ENCODE assay signal across 9 cellular contexts in genomic region chr12:93678779-93679178, GRCh38. TPM values are rescaled to one million over a fixed set of nuclear protein-coding genes. Genes with fewer than 3 reads are reported as not detected.
DNase-seq lines count a peak whose midpoint lies in the region; ATAC-seq, FAIRE-seq and TF ChIP-seq lines count a peak whose summit lies in the region.
"Had no signal": no experiment of that assay in that cellular context is flagged by ENCODE, and none has a peak within 500 bp of the region (broad histone marks: within the 10 kb centered on the region; RNA-seq: fewer than 3 reads in every experiment).

No MANE protein-coding gene starts in this region.

- H3K4me3 Mint-ChIP-seq in activated CD4-positive, alpha-beta memory T cell treated with anti-CD3 and anti-CD28 coated beads for 36 hours, result peak overlapping the region; percentile 93
- H3K4me3 Mint-ChIP-seq in stimulated activated naive CD8-positive, alpha-beta T cell treated with anti-CD3 and anti-CD28 coated beads, Interleukin-15, amount 100 ng/mL, for 72 hours, result peak overlapping the region; percentile 93 to 95

- peaks cover 9% of the 10 kb centered on the region for H3K36me3 Mint-ChIP-seq in activated CD4-positive, alpha-beta memory T cell treated with anti-CD3 and anti-CD28 coated beads for 36 hours

- H3K27me3 ChIP-seq in heart left ventricle, result no peaks in the 10 kb centered on the region

- CTCF ChIA-PET in activated CD4-positive, alpha-beta memory T cell treated with anti-CD3 and anti-CD28 coated beads for 36 hours (lab: Charles Lee), result interaction anchor here (1.9 to 2.2 kb wide), 2 partner anchors 109 to 423 kb away, joined by 6 to 13 read pairs; no protein-coding TSS in a partner anchor

- no peak overlapping the region for H3K9ac ChIP-seq in kidney (ENCODE audit: low read length in 2 of 2)

- no peaks in the 10 kb centered on the region for H3K9me3 Mint-ChIP-seq in activated CD4-positive, alpha-beta memory T cell treated with anti-CD3 and anti-CD28 coated beads for 36 hours
- peaks cover 5 to 6% of the 10 kb centered on the region in 2 donors for H3K9me3 Mint-ChIP-seq in stimulated activated naive CD8-positive, alpha-beta T cell treated with anti-CD3 and anti-CD28 coated beads, Interleukin-15, amount 100 ng/mL, for 72 hours

- H3K4me3 ChIP-seq in heart left ventricle, result peak overlapping the region in 2 of 12 donors; percentile 63 to 70
- H3K4me3 ChIP-seq in kidney (ENCODE audit: low read length in 2 of 2), result peak overlapping the region; percentile 85 to 98
- H3K4me3 ChIP-seq in coronary artery, result no peak overlapping the region

- no peak for TF ChIP-seq CTCF in heart left ventricle (IDR thresholded peaks at IDR 0.05)
- TF ChIP-seq CTCF in kidney (IDR thresholded peaks at IDR 0.05; ENCODE audit: borderline replicate concordance, extremely low read depth, insufficient read depth), result no peak
- no peak for TF ChIP-seq CTCF in coronary artery (IDR thresholded peaks at IDR 0.05)

- H3K27ac Mint-ChIP-seq in activated CD4-positive, alpha-beta memory T cell treated with anti-CD3 and anti-CD28 coated beads for 36 hours, result peak overlapping the region; percentile 100
- peak overlapping the region in 1 of 2 donors; percentile 99 for H3K27ac Mint-ChIP-seq in stimulated activated naive CD8-positive, alpha-beta T cell treated with anti-CD3 and anti-CD28 coated beads, Interleukin-15, amount 100 ng/mL, for 72 hours

- DNase-seq in heart left ventricle, result no peak
- DNase-seq in left cardiac atrium, result no peak
- no peak for DNase-seq in activated CD4-positive, alpha-beta memory T cell treated with anti-CD3 and anti-CD28 coated beads for 36 hours
- DNase-seq in kidney, result no peak
- DNase-seq in stimulated activated naive CD8-positive, alpha-beta T cell treated with anti-CD3 and anti-CD28 coated beads, Interleukin-15, amount 100 ng/mL, for 72 hours, result no peak
- no peak for DNase-seq in NCI-H524 (lab: John Stamatoyannopoulos, UW)
- DNase-seq in pons (ENCODE audit: low spot score), result no peak
- DNase-seq in coronary artery (ENCODE audit: low spot score), result no peak
- DNase-seq: stimulated activated CD4-positive, alpha-beta T cell treated with anti-CD3 and anti-CD28 coated beads, Interleukin-4, amount 100 ng/mL, for 1 hour had no signal

- H3K27me3 Mint-ChIP-seq in activated CD4-positive, alpha-beta memory T cell treated with anti-CD3 and anti-CD28 coated beads for 36 hours, result peaks cover 9% of the 10 kb centered on the region
- no peaks in the 10 kb centered on the region for H3K27me3 Mint-ChIP-seq in stimulated activated naive CD8-positive, alpha-beta T cell treated with anti-CD3 and anti-CD28 coated beads, Interleukin-15, amount 100 ng/mL, for 72 hours

- no peaks in the 10 kb centered on the region for H3K36me3 ChIP-seq in heart left ventricle
- no peaks in the 10 kb centered on the region for H3K36me3 ChIP-seq in kidney (ENCODE audit: control insufficient read depth in 1 of 2, insufficient read depth in 2 of 2, low read length in 2 of 2)

- ATAC-seq in heart left ventricle (no peak), left cardiac atrium (no peak)
- no peak for ATAC-seq in stimulated activated naive CD8-positive, alpha-beta T cell treated with anti-CD3 and anti-CD28 coated beads, Interleukin-15, amount 100 ng/mL, for 72 hours

- H3K9me3 ChIP-seq in heart left ventricle, result no peaks in the 10 kb centered on the region
- no peaks in the 10 kb centered on the region for H3K9me3 ChIP-seq in kidney (ENCODE audit: control insufficient read depth in 1 of 2, low read length in 2 of 2)

- POLR2A ChIA-PET in activated CD4-positive, alpha-beta memory T cell treated with anti-CD3 and anti-CD28 coated beads for 36 hours (lab: Charles Lee), result no interaction called here

- no peak for TF ChIP-seq POLR2A in heart left ventricle (IDR thresholded peaks at IDR 0.05)

- H3K27ac ChIP-seq in heart left ventricle (peak overlapping the region; percentile 45 to 100 (median 96)), kidney (ENCODE audit: low read depth in 2 of 2, low read length in 2 of 2) (no peak overlapping the region), coronary artery (peak overlapping the region in 1 of 2 donors; percentile 27)

- peaks cover 0 to 65% (median 30%) of the 10 kb centered on the region in 12 donors for H3K4me1 ChIP-seq in heart left ventricle
- H3K4me1 ChIP-seq in kidney (ENCODE audit: control insufficient read depth in 1 of 2, insufficient read depth in 1 of 2, low read depth in 1 of 2, low read length in 2 of 2), result peaks cover 22% of the 10 kb centered on the region in 2 donors

- intact Hi-C loops in heart left ventricle (cut with DNase I), result loop anchor here (2.0 to 10.0 kb wide), 18 partner anchors 58 to 426 kb away; partner anchors contain the start of gene SOCS2 (in 3 of the 10)
- intact Hi-C loops in left cardiac atrium (cut with DNase I), result loop anchor here (5.0 to 10.0 kb wide), 3 partner anchors 64 to 106 kb away; partner anchors contain the start of gene SOCS2 (in 1 of the 2)
- intact Hi-C loops in activated CD4-positive, alpha-beta memory T cell treated with anti-CD3 and anti-CD28 coated beads for 36 hours (cut with micrococcal nuclease), result loop anchor here (5.0 to 10.0 kb wide), 4 partner anchors 86 to 1284 kb away; partner anchors contain the start of genes EEA1 and NUDT4
- intact Hi-C loops in kidney (cut with DNase I), result no loop called here

- FAIRE-seq in kidney (lab: Jason Lieb, UNC), result no peak

- 94 to 98% (median 96%) methylated on average over 5 of the region's 5 CpGs for WGBS in heart left ventricle, 4 donors

- peaks cover 38% of the 10 kb centered on the region for H3K4me1 Mint-ChIP-seq in activated CD4-positive, alpha-beta memory T cell treated with anti-CD3 and anti-CD28 coated beads for 36 hours (ENCODE audit: low read depth)
- H3K4me1 Mint-ChIP-seq in stimulated activated naive CD8-positive, alpha-beta T cell treated with anti-CD3 and anti-CD28 coated beads, Interleukin-15, amount 100 ng/mL, for 72 hours, result peaks cover 60% of the 10 kb centered on the region

RNA-seq across cellular contexts. Expression of gene CRADD, which starts 1.6 kb away (rescaled TPM):
- total RNA-seq in heart left ventricle (100 to 1,000 TPM in 1 of 9 donors, 10 to 100 TPM in 8; 40.1 to 100 (median 56.1) TPM), left cardiac atrium (10 to 100 TPM; 33.8 to 33.9 TPM), kidney (19.1 TPM)
- polyA plus RNA-seq in heart left ventricle (10 to 100 TPM; 11.0 to 40.4 TPM), kidney (ENCODE audit: insufficient read depth, low read depth, low replicate concordance) (28.8 TPM)
- total RNA-seq in activated CD4-positive, alpha-beta memory T cell treated with anti-CD3 and anti-CD28 coated beads for 36 hours, result 10 to 100 TPM in 1 of 2 experiments, 1 to 10 TPM in 1; 8.9 to 10.4 TPM

Comparison
In these comparisons a context has a peak if more than half of its experiments do, and no peak if none do; other contexts are left out.
1. H3K27ac ChIP-seq: peak in heart left ventricle (12 of 12); none in kidney (0 of 2).